In genomic region chr5:1521054-1521453, GRCh38 we compare ENCODE assay signal across 12 cellular contexts. TPM values are rescaled to one million over a fixed set of nuclear protein-coding genes. Genes with fewer than 3 reads are reported as not detected.
DNase-seq lines count a peak whose midpoint lies in the region; ATAC-seq, FAIRE-seq and TF ChIP-seq lines count a peak whose summit lies in the region.
"Had no signal": no experiment of that assay in that cellular context is flagged by ENCODE, and none has a peak within 500 bp of the region (broad histone marks: within the 10 kb centered on the region; RNA-seq: fewer than 3 reads in every experiment).

No MANE protein-coding gene starts in this region.

- no peaks in the 10 kb centered on the region for H3K9me1 ChIP-seq in endothelial cell of umbilical vein (replicated peaks; ENCODE audit: control insufficient read depth, extremely low read depth, insufficient read depth, low read length)

- no peak for DNase-seq in activated CD4-positive, alpha-beta T cell treated with anti-CD3 and anti-CD28 coated beads, Interleukin-2, amount 10 ng/mL, durations not matched to agents 24 days and 14 days
- no peak for DNase-seq in activated CD4-positive, alpha-beta T cell treated with anti-CD3 and anti-CD28 coated beads, Interleukin-2, amount 50 U/mL, for 1 hour
- DNase-seq in NCI-H524 (lab: John Stamatoyannopoulos, UW) (peak; percentile 94 to 98), endothelial cell of umbilical vein (ENCODE audit: low read depth, low spot score) (no peak), spleen (no peak), GDM1 (lab: John Stamatoyannopoulos, UW) (no peak), left colon (no peak), NCI-H146 (lab: John Stamatoyannopoulos, UW) (no peak)
- DNase-seq: effector CD8-positive, alpha-beta T cell; RPMI8226; stimulated activated naive CD4-positive, alpha-beta T cell treated with Interleukin-2 at 50 U/mL for 16 hours had no signal

- dilution Hi-C loops in endothelial cell of umbilical vein (cut with MboI; ENCODE audit: extremely low pct_ligation_motif_present, low sequenced_read_pairs) = no loop called here

- TF ChIP-seq POLR2A in endothelial cell of umbilical vein (IDR thresholded peaks at IDR 0.05; ENCODE audit: low read depth, low read length) (no peak), spleen (IDR thresholded peaks at IDR 0.05) (no peak)

- H4K20me1 ChIP-seq in endothelial cell of umbilical vein (replicated peaks; ENCODE audit: control insufficient read depth, extremely low read depth, insufficient read depth, low read length) = no peaks in the 10 kb centered on the region

- H3K9me3 ChIP-seq in endothelial cell of umbilical vein (replicated peaks; ENCODE audit: control insufficient read depth, insufficient read depth, low read length) (no peaks in the 10 kb centered on the region), spleen (no peaks in the 10 kb centered on the region)
- H3K9me3 ChIP-seq: heart right ventricle had no signal

- peaks cover 70% of the 10 kb centered on the region for H3K79me2 ChIP-seq in endothelial cell of umbilical vein (ENCODE audit: control insufficient read depth, insufficient read depth, low read length)

- TSS peak; percentile 20 for BruUV-seq in endothelial cell of umbilical vein (replicated peaks; lab: Mats Ljungman, UMichigan)

- no peak for FAIRE-seq in endothelial cell of umbilical vein (lab: Jason Lieb, UNC)

- H3K4me1 Mint-ChIP-seq in activated CD4-positive, alpha-beta T cell treated with anti-CD3 and anti-CD28 coated beads, Interleukin-2, amount 10 ng/mL, durations not matched to agents 24 days and 14 days = peaks cover 19% of the 10 kb centered on the region

- peaks cover 19% of the 10 kb centered on the region for H3K36me3 Mint-ChIP-seq in activated CD4-positive, alpha-beta T cell treated with anti-CD3 and anti-CD28 coated beads, Interleukin-2, amount 10 ng/mL, durations not matched to agents 24 days and 14 days (ENCODE audit: low read depth)

- intact Hi-C loops in activated CD4-positive, alpha-beta T cell treated with anti-CD3 and anti-CD28 coated beads, Interleukin-2, amount 10 ng/mL, durations not matched to agents 24 days and 14 days (cut with micrococcal nuclease) = loop anchor here (5.0 to 10.0 kb wide), 4 partner anchors 121 to 274 kb away; partner anchors contain the start of genes CLPTM1L and MRPL36
- intact Hi-C loops in endothelial cell of umbilical vein (cut with micrococcal nuclease) = no loop called here
- intact Hi-C loops in spleen (cut with DNase I; ENCODE audit: low total_unique reads) = no loop called here
- intact Hi-C loops in left colon (cut with DNase I, micrococcal nuclease) = no loop called here

- no peaks in the 10 kb centered on the region for H3K27me3 Mint-ChIP-seq in activated CD4-positive, alpha-beta T cell treated with anti-CD3 and anti-CD28 coated beads, Interleukin-2, amount 10 ng/mL, durations not matched to agents 24 days and 14 days

- ATAC-seq in left colon = no peak
- ATAC-seq: heart right ventricle had no signal

- no peak overlapping the region for H3K27ac ChIP-seq in endothelial cell of umbilical vein (ENCODE audit: insufficient read depth, low read depth, low read length)
- peak overlapping the region in 6 of 8 donors; percentile 93 to 99 (median 98) for H3K27ac ChIP-seq in spleen

- no peak for TF ChIP-seq CTCF in endothelial cell of umbilical vein (IDR thresholded peaks at IDR 0.05; ENCODE audit: extremely low read depth in 1 of 2, insufficient read depth in 1 of 2, low read depth in 1 of 2, low read length in 2 of 2)
- no peak for TF ChIP-seq CTCF in spleen (IDR thresholded peaks at IDR 0.05 in 8 of 11, conservative IDR thresholded peaks at IDR 0.05 in 3 of 11)

- POLR2A ChIA-PET in endothelial cell of umbilical vein (lab: Charles Lee) = no interaction called here

- H3K27me3 ChIP-seq in endothelial cell of umbilical vein (ENCODE audit: control insufficient read depth in 2 of 2, insufficient read depth in 2 of 2, low read length in 2 of 2) (no peaks in the 10 kb centered on the region), spleen (replicated peaks in 1 of 7) (no peaks in the 10 kb centered on the region)
- H3K27me3 ChIP-seq: heart right ventricle had no signal

- no peaks in the 10 kb centered on the region for H3K9me3 Mint-ChIP-seq in activated CD4-positive, alpha-beta T cell treated with anti-CD3 and anti-CD28 coated beads, Interleukin-2, amount 10 ng/mL, durations not matched to agents 24 days and 14 days

- 92 to 98% (median 94%) methylated on average over 7 of the region's 7 CpGs for WGBS in spleen, 5 donors

- CTCF ChIA-PET in endothelial cell of umbilical vein (lab: Charles Lee) = no interaction called here

- H3K36me3 ChIP-seq in endothelial cell of umbilical vein (ENCODE audit: control insufficient read depth in 2 of 2, extremely low read depth in 1 of 2, insufficient read depth in 2 of 2, low read length in 2 of 2) (peaks cover 10 to 12% of the 10 kb centered on the region in 2 experiments), spleen (peaks cover 0 to 55% (median 27%) of the 10 kb centered on the region in 6 donors)

- H3K4me2 ChIP-seq in endothelial cell of umbilical vein (ENCODE audit: insufficient read depth, low read length) = no peak overlapping the region

- H2AFZ ChIP-seq in endothelial cell of umbilical vein (ENCODE audit: low read depth, low read length) = no peak overlapping the region

- H3K4me1 ChIP-seq in endothelial cell of umbilical vein (ENCODE audit: control insufficient read depth, extremely low read depth, insufficient read depth, low read length) = peaks cover 16% of the 10 kb centered on the region
- peaks cover 41 to 90% (median 85%) of the 10 kb centered on the region in 6 donors for H3K4me1 ChIP-seq in spleen

- no peak overlapping the region for H3K27ac Mint-ChIP-seq in activated CD4-positive, alpha-beta T cell treated with anti-CD3 and anti-CD28 coated beads, Interleukin-2, amount 10 ng/mL, durations not matched to agents 24 days and 14 days

- H3K4me3 ChIP-seq in endothelial cell of umbilical vein (replicated peaks in 1 of 3; ENCODE audit: insufficient read depth in 1 of 3, low read depth in 1 of 3, low read length in 3 of 3) (no peak overlapping the region), spleen (peak overlapping the region in 4 of 8 donors; percentile 78 to 95 (median 88))

- H3K9ac ChIP-seq in endothelial cell of umbilical vein (replicated peaks; ENCODE audit: extremely low read depth, insufficient read depth, low read length) = no peak overlapping the region

- peak overlapping the region; percentile 8 for H3K4me3 Mint-ChIP-seq in activated CD4-positive, alpha-beta T cell treated with anti-CD3 and anti-CD28 coated beads, Interleukin-2, amount 10 ng/mL, durations not matched to agents 24 days and 14 days

TF ChIP-seq in endothelial cell of umbilical vein, 7 proteins besides CTCF, POLR2A, EP300 and RAD21:
- TF ChIP-seq MAX (IDR thresholded peaks at IDR 0.05; ENCODE audit: insufficient read depth, insufficient read length) (no peak), FOS (IDR thresholded peaks at IDR 0.05; ENCODE audit: borderline replicate concordance, insufficient read depth, low read length) (no peak), JUN (IDR thresholded peaks at IDR 0.05; ENCODE audit: borderline replicate concordance, insufficient read depth, insufficient read length, low read depth) (no peak), POLR2AphosphoS5 (IDR thresholded peaks at IDR 0.05; ENCODE audit: insufficient read depth, low read depth, low read length) (no peak), EZH2 (IDR thresholded peaks at IDR 0.05; ENCODE audit: borderline replicate concordance, low read depth, low read length, severe bottlenecking) (no peak), MYC (IDR thresholded peaks at IDR 0.05; ENCODE audit: low read depth, low read length) (no peak), GATA2 (IDR thresholded peaks at IDR 0.05; ENCODE audit: insufficient read depth, insufficient read length, low read depth, low read length) (no peak)

RNA-seq across cellular contexts. Expression of gene LPCAT1, which starts 2.7 kb away (rescaled TPM):
- 93.2 and 95.6 TPM in 2 replicates for total RNA-seq in activated CD4-positive, alpha-beta T cell treated with anti-CD3 and anti-CD28 coated beads, Interleukin-2, amount 10 ng/mL, durations not matched to agents 24 days and 14 days
- total RNA-seq in endothelial cell of umbilical vein (49.2 and 57.2 TPM in 2 replicates), spleen (100 to 1,000 TPM; 126 to 322 (median 223) TPM), left colon (10 to 100 TPM; 13.8 to 16.7 TPM)
- polyA plus RNA-seq in endothelial cell of umbilical vein (27.7 and 28.9 TPM in 2 replicates), spleen (100 to 1,000 TPM in 1 of 3 donors, 10 to 100 TPM in 2; 52.2 to 123 (median 94.8) TPM)
- polyA plus RNA-seq in endothelial cell of umbilical vein (2011; cell fraction: cytosol; rRNA removed) = 22.7 and 30.8 TPM in 2 replicates
- 40.7 and 46.4 TPM in 2 replicates for polyA plus RNA-seq in endothelial cell of umbilical vein (2011; cell fraction: nucleus; rRNA removed)
- polyA plus RNA-seq in endothelial cell of umbilical vein (2012) = 27.3 and 29.3 TPM in 2 replicates
- polyA minus RNA-seq in endothelial cell of umbilical vein = 25.0 and 27.0 TPM in 2 replicates
- 80.1 TPM for polyA minus RNA-seq in endothelial cell of umbilical vein (2011; cell fraction: cytosol; rRNA and poly(A)+ RNA removed)
- 14.7 and 15.2 TPM in 2 replicates for polyA minus RNA-seq in endothelial cell of umbilical vein (2011; cell fraction: nucleus; rRNA and poly(A)+ RNA removed)

Comparison
In these comparisons a context has a peak if more than half of its experiments do, and no peak if none do; other contexts are left out.
1. DNase-seq: peak in NCI-H524 (2 of 2); none in activated CD4-positive, alpha-beta T cell treated with anti-CD3 and anti-CD28 coated beads, Interleukin-2, amount 10 ng/mL, durations not matched to agents 24 days and 14 days (single experiment), activated CD4-positive, alpha-beta T cell treated with anti-CD3 and anti-CD28 coated beads, Interleukin-2, amount 50 U/mL, for 1 hour (single experiment), endothelial cell of umbilical vein (single experiment), spleen (single experiment), GDM1 (single experiment), left colon (0 of 2) and NCI-H146 (single experiment).